Comparison of ENCODE assay signal across 1 cellular context in the genomic region with DNA sequence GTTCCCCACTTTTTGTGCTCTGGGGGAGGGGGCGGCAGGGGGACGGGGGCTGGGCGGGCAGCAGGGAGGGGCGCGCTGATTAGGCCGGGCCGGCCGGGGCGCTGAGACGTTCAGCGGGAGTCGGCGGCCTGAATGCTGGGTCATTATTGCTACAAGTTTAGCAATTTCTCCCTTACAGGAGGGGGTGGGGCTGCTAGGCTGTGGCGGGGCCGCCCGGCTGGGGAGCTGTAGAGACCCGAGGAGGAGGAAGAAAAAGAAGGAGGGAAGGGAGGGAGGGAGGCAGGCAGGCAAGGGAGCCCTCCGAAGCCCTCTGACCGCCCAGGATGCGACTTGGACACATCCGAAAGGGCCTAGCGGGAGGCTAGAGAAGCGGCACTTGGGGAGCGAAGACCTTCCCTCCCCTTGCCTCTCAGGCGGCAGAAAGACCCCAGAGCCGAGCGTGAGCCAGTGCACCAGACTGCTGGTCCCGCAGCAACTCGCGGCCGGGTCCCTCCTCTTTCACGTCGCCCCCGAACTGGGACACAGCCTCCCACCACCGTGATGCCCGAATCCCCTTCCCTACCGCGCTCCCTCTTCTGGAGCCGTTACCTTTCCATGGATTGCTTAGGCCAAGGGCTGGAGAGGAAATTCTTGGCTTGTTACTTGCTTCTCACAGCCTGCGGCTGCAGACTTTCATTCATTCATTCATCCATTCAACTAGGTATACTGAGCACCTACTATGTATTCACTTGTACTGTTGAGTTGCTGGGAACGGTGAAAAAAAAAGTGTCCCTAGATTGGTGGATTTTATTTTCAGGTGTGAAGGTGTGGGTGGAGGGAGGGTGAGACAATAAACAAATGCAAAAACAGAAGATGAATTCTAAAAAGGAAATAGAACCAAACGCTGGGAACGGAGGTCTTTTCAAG.
A peak's percentile ranks its signal among the peaks of the same experiment; 100 is the strongest.
TF ChIP-seq lines count a peak whose summit lies in the region.

No MANE protein-coding gene starts in this region.

TF ChIP-seq in H1, 55 proteins besides CTCF, POLR2A, EP300 and RAD21:
- no peak for TF ChIP-seq GTF2F1 (IDR thresholded peaks at IDR 0.05; ENCODE audit: borderline replicate concordance, low read depth, low read length)
- peak; percentile 59 for TF ChIP-seq RNF2 (IDR thresholded peaks at IDR 0.05; ENCODE audit: borderline replicate concordance, low read depth, low read length, missing control alignments, poor library complexity, severe bottlenecking)
- TF ChIP-seq CBX8 (IDR thresholded peaks at IDR 0.05; ENCODE audit: borderline replicate concordance, low read depth, low read length): no peak; the same call in 1 of the 2 replicates
- TF ChIP-seq GABPA (IDR thresholded peaks at IDR 0.05; ENCODE audit: borderline replicate concordance, insufficient read depth, low read length): 0 out of 2 replicates have a peak, but pooled peaks have one; percentile 48
- TF ChIP-seq TCF12 (IDR thresholded peaks at IDR 0.05; ENCODE audit: low read depth, low read length): 0 out of 2 replicates have a peak, but pooled peaks have one; percentile 5
- 0 out of 2 replicates have a peak, but pooled peaks have one; percentile 22 for TF ChIP-seq RBBP5 (IDR thresholded peaks at IDR 0.05; ENCODE audit: borderline replicate concordance, low read depth, low read length)
- peak; percentile 28 for TF ChIP-seq ASH2L (IDR thresholded peaks at IDR 0.05; ENCODE audit: low read length)
- TF ChIP-seq CBX5 (IDR thresholded peaks at IDR 0.05; ENCODE audit: low read depth, low read length): no peak
